ENCODE assay signal across 1 cellular context in genomic region chr7:133932591-133932990, GRCh38.
TF ChIP-seq lines count a peak whose summit lies in the region.

No MANE protein-coding gene starts in this region.

TF ChIP-seq in WTC11, 78 proteins besides CTCF, POLR2A, EP300 and RAD21 (continued from another document):
- TF ChIP-seq ZNF281 (CRISPR knock-in tag; IDR thresholded peaks at IDR 0.05) (no peak), ELF4 (CRISPR knock-in tag; IDR thresholded peaks at IDR 0.05; ENCODE audit: low read depth) (no peak), ATF1 (CRISPR knock-in tag; IDR thresholded peaks at IDR 0.05) (no peak), NFYB (CRISPR knock-in tag; conservative IDR thresholded peaks at IDR 0.05; ENCODE audit: low read depth) (no peak), MYBL2 (CRISPR knock-in tag; IDR thresholded peaks at IDR 0.05) (no peak), GTF2I (CRISPR knock-in tag; conservative IDR thresholded peaks at IDR 0.05) (no peak), ZNF219 (CRISPR knock-in tag; IDR thresholded peaks at IDR 0.05; ENCODE audit: borderline replicate concordance) (no peak), ZNF416 (CRISPR knock-in tag; IDR thresholded peaks at IDR 0.05) (no peak), ATF2 (CRISPR knock-in tag; IDR thresholded peaks at IDR 0.05; ENCODE audit: borderline replicate concordance, low read depth) (no peak)
- TF ChIP-seq, protein P1, sequence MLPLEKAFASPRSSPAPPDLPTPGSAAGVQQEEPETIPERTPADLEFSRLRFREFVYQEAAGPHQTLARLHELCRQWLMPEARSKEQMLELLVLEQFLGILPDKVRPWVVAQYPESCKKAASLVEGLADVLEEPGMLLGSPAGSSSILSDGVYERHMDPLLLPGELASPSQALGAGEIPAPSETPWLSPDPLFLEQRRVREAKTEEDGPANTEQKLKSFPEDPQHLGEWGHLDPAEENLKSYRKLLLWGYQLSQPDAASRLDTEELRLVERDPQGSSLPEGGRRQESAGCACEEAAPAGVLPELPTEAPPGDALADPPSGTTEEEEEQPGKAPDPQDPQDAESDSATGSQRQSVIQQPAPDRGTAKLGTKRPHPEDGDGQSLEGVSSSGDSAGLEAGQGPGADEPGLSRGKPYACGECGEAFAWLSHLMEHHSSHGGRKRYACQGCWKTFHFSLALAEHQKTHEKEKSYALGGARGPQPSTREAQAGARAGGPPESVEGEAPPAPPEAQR (CRISPR knock-in tag; IDR thresholded peaks at IDR 0.05) = no peak
- TF ChIP-seq, protein P2, sequence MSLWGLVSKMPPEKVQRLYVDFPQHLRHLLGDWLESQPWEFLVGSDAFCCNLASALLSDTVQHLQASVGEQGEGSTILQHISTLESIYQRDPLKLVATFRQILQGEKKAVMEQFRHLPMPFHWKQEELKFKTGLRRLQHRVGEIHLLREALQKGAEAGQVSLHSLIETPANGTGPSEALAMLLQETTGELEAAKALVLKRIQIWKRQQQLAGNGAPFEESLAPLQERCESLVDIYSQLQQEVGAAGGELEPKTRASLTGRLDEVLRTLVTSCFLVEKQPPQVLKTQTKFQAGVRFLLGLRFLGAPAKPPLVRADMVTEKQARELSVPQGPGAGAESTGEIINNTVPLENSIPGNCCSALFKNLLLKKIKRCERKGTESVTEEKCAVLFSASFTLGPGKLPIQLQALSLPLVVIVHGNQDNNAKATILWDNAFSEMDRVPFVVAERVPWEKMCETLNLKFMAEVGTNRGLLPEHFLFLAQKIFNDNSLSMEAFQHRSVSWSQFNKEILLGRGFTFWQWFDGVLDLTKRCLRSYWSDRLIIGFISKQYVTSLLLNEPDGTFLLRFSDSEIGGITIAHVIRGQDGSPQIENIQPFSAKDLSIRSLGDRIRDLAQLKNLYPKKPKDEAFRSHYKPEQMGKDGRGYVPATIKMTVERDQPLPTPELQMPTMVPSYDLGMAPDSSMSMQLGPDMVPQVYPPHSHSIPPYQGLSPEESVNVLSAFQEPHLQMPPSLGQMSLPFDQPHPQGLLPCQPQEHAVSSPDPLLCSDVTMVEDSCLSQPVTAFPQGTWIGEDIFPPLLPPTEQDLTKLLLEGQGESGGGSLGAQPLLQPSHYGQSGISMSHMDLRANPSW (CRISPR knock-in tag; conservative IDR thresholded peaks at IDR 0.05; ENCODE audit: low read depth) = no peak
- TF ChIP-seq, protein P3, sequence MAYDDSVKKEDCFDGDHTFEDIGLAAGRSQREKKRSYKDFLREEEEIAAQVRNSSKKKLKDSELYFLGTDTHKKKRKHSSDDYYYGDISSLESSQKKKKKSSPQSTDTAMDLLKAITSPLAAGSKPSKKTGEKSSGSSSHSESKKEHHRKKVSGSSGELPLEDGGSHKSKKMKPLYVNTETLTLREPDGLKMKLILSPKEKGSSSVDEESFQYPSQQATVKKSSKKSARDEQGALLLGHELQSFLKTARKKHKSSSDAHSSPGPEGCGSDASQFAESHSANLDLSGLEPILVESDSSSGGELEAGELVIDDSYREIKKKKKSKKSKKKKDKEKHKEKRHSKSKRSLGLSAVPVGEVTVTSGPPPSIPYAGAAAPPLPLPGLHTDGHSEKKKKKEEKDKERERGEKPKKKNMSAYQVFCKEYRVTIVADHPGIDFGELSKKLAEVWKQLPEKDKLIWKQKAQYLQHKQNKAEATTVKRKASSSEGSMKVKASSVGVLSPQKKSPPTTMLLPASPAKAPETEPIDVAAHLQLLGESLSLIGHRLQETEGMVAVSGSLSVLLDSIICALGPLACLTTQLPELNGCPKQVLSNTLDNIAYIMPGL (CRISPR knock-in tag; IDR thresholded peaks at IDR 0.05) = no peak
- TF ChIP-seq, protein P4, sequence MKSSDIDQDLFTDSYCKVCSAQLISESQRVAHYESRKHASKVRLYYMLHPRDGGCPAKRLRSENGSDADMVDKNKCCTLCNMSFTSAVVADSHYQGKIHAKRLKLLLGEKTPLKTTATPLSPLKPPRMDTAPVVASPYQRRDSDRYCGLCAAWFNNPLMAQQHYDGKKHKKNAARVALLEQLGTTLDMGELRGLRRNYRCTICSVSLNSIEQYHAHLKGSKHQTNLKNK (CRISPR knock-in tag; IDR thresholded peaks at IDR 0.05) = no peak
